19 cellular contexts compared by ENCODE assay signal in the genomic region with DNA sequence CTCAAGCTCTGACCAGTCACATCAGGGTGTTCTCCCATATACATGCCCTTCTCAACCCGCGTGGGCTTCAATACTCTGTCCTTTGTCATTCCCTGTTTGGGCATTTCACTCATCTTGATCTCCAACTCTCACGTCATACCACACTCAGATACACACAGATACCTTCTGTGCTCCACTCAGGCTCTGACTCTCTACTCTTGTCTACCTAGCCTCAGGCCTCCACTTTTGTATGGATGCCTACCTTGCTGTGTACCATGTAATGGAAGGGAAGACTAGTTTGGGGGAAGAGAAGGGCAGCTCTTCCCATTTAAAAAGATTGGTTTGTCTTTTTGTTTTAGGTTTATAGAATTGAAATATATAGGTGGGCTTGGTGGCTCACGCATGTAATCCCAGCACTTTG. TPM values are rescaled to one million over a fixed set of nuclear protein-coding genes. Genes with fewer than 3 reads are reported as not detected.
DNase-seq lines count a peak whose midpoint lies in the region; ATAC-seq lines count a peak whose summit lies in the region.
"Had no signal": no experiment of that assay in that cellular context is flagged by ENCODE, and none has a peak within 500 bp of the region (broad histone marks: within the 10 kb centered on the region; RNA-seq: fewer than 3 reads in every experiment).

No MANE protein-coding gene starts in this region.

- H3K4me3 Mint-ChIP-seq in CD4-positive, CD25-positive, alpha-beta regulatory T cell = peak overlapping the region; percentile 7 to 79 (median 42)
- H3K4me3 Mint-ChIP-seq in activated CD4-positive, alpha-beta memory T cell treated with anti-CD3 and anti-CD28 coated beads for 36 hours = no peak overlapping the region
- H3K4me3 Mint-ChIP-seq in memory B cell = no peak overlapping the region
- H3K4me3 Mint-ChIP-seq: nephron progenitor cell had no signal

- H3K9ac ChIP-seq in BLaER1 treated with 17β-estradiol and CSF1 and Interleukin-3, amounts not matched to agents 10 nM and 100 nM = 0 out of 22 replicates have a peak overlapping the region, but pooled peaks of 1 of the 11 experiments have one; percentile 21

- H3K27ac ChIP-seq in BLaER1 treated with 17β-estradiol and CSF1 and Interleukin-3, amounts not matched to agents 10 nM and 100 nM = no peak overlapping the region
- no peak overlapping the region for H3K27ac ChIP-seq in CD4-positive, CD25-positive, alpha-beta regulatory T cell (ENCODE audit: insufficient read depth, low read length, poor library complexity, severe bottlenecking)
- H3K27ac ChIP-seq: body of pancreas, esophagus muscularis mucosa, hepatocyte, left ventricle myocardium inferior, testis had no signal

- H4K20me1 ChIP-seq in BLaER1 treated with 17β-estradiol and CSF1 and Interleukin-3, amounts not matched to agents 10 nM and 100 nM = peaks cover 30 to 99% (median 92%) of the 10 kb centered on the region in 11 experiments; a peak in 21 of 22 replicates

- CTCF ChIA-PET in activated CD4-positive, alpha-beta memory T cell treated with anti-CD3 and anti-CD28 coated beads for 36 hours (lab: Charles Lee) = no interaction called here

- peaks cover 0 to 3% (median 0%) of the 10 kb centered on the region in 7 donors for H3K9me3 Mint-ChIP-seq in CD4-positive, CD25-positive, alpha-beta regulatory T cell
- H3K9me3 Mint-ChIP-seq in activated CD4-positive, alpha-beta memory T cell treated with anti-CD3 and anti-CD28 coated beads for 36 hours = no peaks in the 10 kb centered on the region
- H3K9me3 Mint-ChIP-seq in memory B cell = no peaks in the 10 kb centered on the region
- H3K9me3 Mint-ChIP-seq: nephron progenitor cell had no signal

- intact Hi-C loops in activated CD4-positive, alpha-beta memory T cell treated with anti-CD3 and anti-CD28 coated beads for 36 hours (cut with micrococcal nuclease) = loop anchor here (5.0 kb wide), 1 partner anchor 49 kb away; a partner anchor contains a TSS

- peaks cover 4% of the 10 kb centered on the region for H3K36me3 Mint-ChIP-seq in CD4-positive, CD25-positive, alpha-beta regulatory T cell
- peaks cover 7% of the 10 kb centered on the region for H3K36me3 Mint-ChIP-seq in activated CD4-positive, alpha-beta memory T cell treated with anti-CD3 and anti-CD28 coated beads for 36 hours
- H3K36me3 Mint-ChIP-seq in memory B cell = peaks cover 11% of the 10 kb centered on the region

- no peak overlapping the region for H3K4me3 ChIP-seq in BLaER1 treated with 17β-estradiol and CSF1 and Interleukin-3, amounts not matched to agents 10 nM and 100 nM
- H3K4me3 ChIP-seq in CD4-positive, CD25-positive, alpha-beta regulatory T cell (ENCODE audit: low read depth, low read length) = peak overlapping the region; percentile 55
- H3K4me3 ChIP-seq: body of pancreas, esophagus muscularis mucosa, hepatocyte, left ventricle myocardium inferior, testis had no signal

- H3K27ac Mint-ChIP-seq in CD4-positive, CD25-positive, alpha-beta regulatory T cell = peak overlapping the region; percentile 48 to 89 (median 78)
- H3K27ac Mint-ChIP-seq in activated CD4-positive, alpha-beta memory T cell treated with anti-CD3 and anti-CD28 coated beads for 36 hours = peak overlapping the region; percentile 0
- peak overlapping the region; percentile 11 for H3K27ac Mint-ChIP-seq in memory B cell

- POLR2A ChIA-PET in activated CD4-positive, alpha-beta memory T cell treated with anti-CD3 and anti-CD28 coated beads for 36 hours (lab: Charles Lee) = interaction anchor here (0.8 kb wide), 1 partner anchor 121 kb away, joined by 3 read pairs; no protein-coding TSS in a partner anchor

- peaks cover 15 to 24% (median 21%) of the 10 kb centered on the region in 10 experiments for H3K4me1 ChIP-seq in BLaER1 treated with 17β-estradiol and CSF1 and Interleukin-3, amounts not matched to agents 10 nM and 100 nM
- H3K4me1 ChIP-seq in CD4-positive, CD25-positive, alpha-beta regulatory T cell (ENCODE audit: control insufficient read depth, insufficient read depth, low read length, poor library complexity, severe bottlenecking) = peaks cover 33% of the 10 kb centered on the region
- H3K4me1 ChIP-seq: body of pancreas, esophagus muscularis mucosa, testis had no signal

- peak overlapping the region in 7 of 11 experiments; percentile 4 to 50 (median 30); a peak in 9 of 22 replicates for H3K4me2 ChIP-seq in BLaER1 treated with 17β-estradiol and CSF1 and Interleukin-3, amounts not matched to agents 10 nM and 100 nM
- H3K4me2 ChIP-seq: hepatocyte had no signal

- peaks cover 38 to 78% (median 50%) of the 10 kb centered on the region in 4 donors for H3K4me1 Mint-ChIP-seq in CD4-positive, CD25-positive, alpha-beta regulatory T cell
- H3K4me1 Mint-ChIP-seq in activated CD4-positive, alpha-beta memory T cell treated with anti-CD3 and anti-CD28 coated beads for 36 hours (ENCODE audit: low read depth) = peaks cover 42% of the 10 kb centered on the region
- H3K4me1 Mint-ChIP-seq in memory B cell = peaks cover 13% of the 10 kb centered on the region
- H3K4me1 Mint-ChIP-seq: nephron progenitor cell had no signal

- H3K27me3 Mint-ChIP-seq in CD4-positive, CD25-positive, alpha-beta regulatory T cell = no peaks in the 10 kb centered on the region
- H3K27me3 Mint-ChIP-seq in activated CD4-positive, alpha-beta memory T cell treated with anti-CD3 and anti-CD28 coated beads for 36 hours = no peaks in the 10 kb centered on the region
- no peaks in the 10 kb centered on the region for H3K27me3 Mint-ChIP-seq in memory B cell

- no peak for ATAC-seq in CD4-positive, CD25-positive, alpha-beta regulatory T cell (ENCODE audit: low read depth in 2 of 2)
- ATAC-seq in memory B cell (ENCODE audit: low read depth) (no peak), HG03135 (IDR thresholded peaks at IDR 0.05; ENCODE audit: unreplicated experiment) (no peak), GM21526 (IDR thresholded peaks at IDR 0.05; ENCODE audit: low FRiP score, unreplicated experiment) (no peak), HG03175 (IDR thresholded peaks at IDR 0.05; ENCODE audit: unreplicated experiment) (no peak)
- ATAC-seq: body of pancreas had no signal

- no peaks in the 10 kb centered on the region for H3K9me3 ChIP-seq in BLaER1 treated with 17β-estradiol and CSF1 and Interleukin-3, amounts not matched to agents 10 nM and 100 nM (replicated peaks in 1 of 11)
- no peaks in the 10 kb centered on the region for H3K9me3 ChIP-seq in CD4-positive, CD25-positive, alpha-beta regulatory T cell (ENCODE audit: control insufficient read depth in 2 of 2, low read length in 2 of 2)
- H3K9me3 ChIP-seq: body of pancreas, esophagus muscularis mucosa, left ventricle myocardium inferior, testis had no signal

- DNase-seq in CD4-positive, CD25-positive, alpha-beta regulatory T cell = no peak
- DNase-seq in activated CD4-positive, alpha-beta memory T cell treated with anti-CD3 and anti-CD28 coated beads for 36 hours = no peak
- DNase-seq in memory B cell (ENCODE audit: low spot score in 2 of 2) = no peak
- DNase-seq: body of pancreas, EL, left ventricle myocardium inferior, midbrain, NCI-H1092, NCI-H2081, nephron progenitor cell, Right ventricle myocardium superior, SW 1271, testis had no signal

- peaks cover 31 to 82% (median 73%) of the 10 kb centered on the region in 11 experiments for H3K36me3 ChIP-seq in BLaER1 treated with 17β-estradiol and CSF1 and Interleukin-3, amounts not matched to agents 10 nM and 100 nM
- H3K36me3 ChIP-seq in CD4-positive, CD25-positive, alpha-beta regulatory T cell (ENCODE audit: control insufficient read depth, insufficient read depth, low read length) = peaks cover 27% of the 10 kb centered on the region

- H3K27me3 ChIP-seq in BLaER1 treated with 17β-estradiol and CSF1 and Interleukin-3, amounts not matched to agents 10 nM and 100 nM = no peaks in the 10 kb centered on the region
- no peaks in the 10 kb centered on the region for H3K27me3 ChIP-seq in CD4-positive, CD25-positive, alpha-beta regulatory T cell (ENCODE audit: control insufficient read depth, insufficient read depth, low read length)
- H3K27me3 ChIP-seq: body of pancreas, esophagus muscularis mucosa, hepatocyte, testis had no signal

RNA-seq across cellular contexts. Expression of a gene that starts 48.6 kb away (rescaled TPM):
- total RNA-seq in CD4-positive, CD25-positive, alpha-beta regulatory T cell = 314 TPM
- 10 to 100 TPM; 15.0 to 28.3 (median 21.1) TPM for polyA plus RNA-seq in CD4-positive, CD25-positive, alpha-beta regulatory T cell
- 100 to 1,000 TPM; 141 to 147 TPM for total RNA-seq in activated CD4-positive, alpha-beta memory T cell treated with anti-CD3 and anti-CD28 coated beads for 36 hours

Comparison
In these comparisons a context has a peak if more than half of its experiments do, and no peak if none do; other contexts are left out.
1. H3K27ac Mint-ChIP-seq: peak in every context shown above with its lines; median percentile 78 in CD4-positive, CD25-positive, alpha-beta regulatory T cell; 11 in memory B cell; 0 in activated CD4-positive, alpha-beta memory T cell treated with anti-CD3 and anti-CD28 coated beads for 36 hours.
2. H3K4me3 Mint-ChIP-seq: peak in CD4-positive, CD25-positive, alpha-beta regulatory T cell (4 of 4); none in activated CD4-positive, alpha-beta memory T cell treated with anti-CD3 and anti-CD28 coated beads for 36 hours (single experiment) and memory B cell (single experiment).